In the genomic region with DNA sequence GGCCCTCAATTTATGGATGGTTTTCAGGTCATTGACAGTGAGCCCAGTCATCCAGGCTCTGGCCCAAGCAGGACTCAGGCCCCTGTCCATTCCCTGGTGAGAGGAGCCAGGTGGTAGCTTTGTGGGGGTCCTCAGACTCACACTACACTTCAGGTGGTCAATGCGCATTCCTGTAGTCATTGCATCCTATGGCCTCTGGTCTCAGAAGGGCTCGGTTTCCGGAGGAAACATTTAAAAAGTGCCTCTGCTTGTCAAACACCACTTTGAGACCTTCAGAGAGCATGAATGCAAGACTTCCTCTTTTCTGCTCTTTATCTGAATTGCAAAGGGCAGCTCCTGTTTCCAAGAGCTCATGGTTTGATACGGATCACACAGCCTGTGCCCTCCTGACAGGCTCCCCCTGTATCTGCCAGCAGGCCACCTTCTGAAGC, we compare ENCODE assay signal across 17 cellular contexts. TPM values are rescaled to one million over a fixed set of nuclear protein-coding genes. Genes with fewer than 3 reads are reported as not detected.
DNase-seq lines count a peak whose midpoint lies in the region; ATAC-seq and TF ChIP-seq lines count a peak whose summit lies in the region.
"Had no signal": no experiment of that assay in that cellular context is flagged by ENCODE, and none has a peak within 500 bp of the region (broad histone marks: within the 10 kb centered on the region; RNA-seq: fewer than 3 reads in every experiment).

No MANE protein-coding gene starts in this region.

- CTCF ChIA-PET in RWPE1 (lab: Yijun Ruan, JAX), result no interaction called here

- H3K4me1 Mint-ChIP-seq in endodermal cell, result peaks cover 18% of the 10 kb centered on the region
- H3K4me1 Mint-ChIP-seq: immature natural killer cell had no signal

- H3K79me2 ChIP-seq in DOHH2 (ENCODE audit: control insufficient read depth, low read length), result no peaks in the 10 kb centered on the region
- H3K79me2 ChIP-seq: parathyroid adenoma had no signal

- no peak for TF ChIP-seq EP300 in sigmoid colon (IDR thresholded peaks at IDR 0.05)

- H3K27ac Mint-ChIP-seq in endodermal cell, result no peak overlapping the region
- H3K27ac Mint-ChIP-seq: immature natural killer cell had no signal

- peak overlapping the region; percentile 33; the same call in 1 of the 2 replicates for H3K4me2 ChIP-seq in DOHH2 (ENCODE audit: low read length)

- no peaks in the 10 kb centered on the region for H3K36me3 Mint-ChIP-seq in endodermal cell (ENCODE audit: low read depth)
- H3K36me3 Mint-ChIP-seq: immature natural killer cell had no signal

- no peaks in the 10 kb centered on the region for H3K9me3 Mint-ChIP-seq in endodermal cell

- H3K4me3 ChIP-seq in DOHH2 (ENCODE audit: low read length), result no peak overlapping the region
- no peak overlapping the region for H3K4me3 ChIP-seq in endodermal cell (ENCODE audit: low read length)
- no peak overlapping the region for H3K4me3 ChIP-seq in sigmoid colon

- no peak overlapping the region for H3K4me3 Mint-ChIP-seq in endodermal cell
- H3K4me3 Mint-ChIP-seq: immature natural killer cell had no signal

- peaks cover 10% of the 10 kb centered on the region for H3K4me1 ChIP-seq in DOHH2 (ENCODE audit: control insufficient read depth, low read length)
- no peaks in the 10 kb centered on the region for H3K4me1 ChIP-seq in endodermal cell (ENCODE audit: control insufficient read depth, insufficient read depth, low read length)
- no peaks in the 10 kb centered on the region for H3K4me1 ChIP-seq in sigmoid colon
- H3K4me1 ChIP-seq: parathyroid adenoma had no signal

- H3K9me3 ChIP-seq in DOHH2 (ENCODE audit: control insufficient read depth, insufficient read depth, low read length) (no peaks in the 10 kb centered on the region), endodermal cell (ENCODE audit: control insufficient read depth, low read length) (no peaks in the 10 kb centered on the region), sigmoid colon (no peaks in the 10 kb centered on the region)

- no peak for TF ChIP-seq POLR2A in sigmoid colon (IDR thresholded peaks at IDR 0.05)

- H3K27me3 Mint-ChIP-seq in endodermal cell (ENCODE audit: insufficient read depth), result peaks cover 9% of the 10 kb centered on the region

- peak; percentile 84 for DNase-seq in NOMO-1 treated with DMSO at 0.1 percent for 48 hours (lab: John Stamatoyannopoulos, UW; ENCODE audit: unreplicated experiment)
- no peak for DNase-seq in endodermal cell
- DNase-seq in superior temporal gyrus (ENCODE audit: extremely low spot score), result no peak
- no peak for DNase-seq in sigmoid colon
- DNase-seq in RWPE1 (ENCODE audit: low spot score), result no peak
- no peak for DNase-seq in NCI-H2171 (lab: John Stamatoyannopoulos, UW)
- DNase-seq: activated T-cell treated with anti-CD3 and anti-CD28 coated beads, Interleukin-2, amount 50 U/mL, for 48 hours; dermis blood vessel endothelial cell; DMS53; immature natural killer cell; midbrain; NCI-H1436 treated with DMSO at 0.1 percent for 48 hours; NCI-H748 treated with DMSO at 0.1 percent for 48 hours; stimulated activated CD8-positive, alpha-beta memory T cell treated with anti-CD3 and anti-CD28 coated beads, Interleukin-4, amount 100 ng/mL, for 48 hours had no signal

- no peaks in the 10 kb centered on the region for H3K27me3 ChIP-seq in DOHH2 (ENCODE audit: control insufficient read depth, low read length)
- H3K27me3 ChIP-seq in endodermal cell (ENCODE audit: control insufficient read depth, insufficient read depth, low read length, poor library complexity, severe bottlenecking), result no peaks in the 10 kb centered on the region
- H3K27me3 ChIP-seq in sigmoid colon, result no peaks in the 10 kb centered on the region

- H3K9me2 ChIP-seq in DOHH2 (replicated peaks; ENCODE audit: control insufficient read depth, low read length), result no peaks in the 10 kb centered on the region

- H4K20me1 ChIP-seq in DOHH2 (ENCODE audit: control insufficient read depth, insufficient read depth, low read depth, low read length), result no peaks in the 10 kb centered on the region

- no peak overlapping the region for H3K27ac ChIP-seq in DOHH2 (ENCODE audit: low read depth, low read length)
- no peak overlapping the region for H3K27ac ChIP-seq in endodermal cell (ENCODE audit: low read depth, low read length)
- no peak overlapping the region for H3K27ac ChIP-seq in sigmoid colon
- no peak overlapping the region for H3K27ac ChIP-seq in RWPE1
- H3K27ac ChIP-seq: parathyroid adenoma had no signal

- intact Hi-C loops in sigmoid colon (cut with DNase I), result no loop called here

- POLR2A ChIA-PET in RWPE1 (lab: Yijun Ruan, JAX; ENCODE audit: low non-redundant PET), result no interaction called here

- H3K9ac ChIP-seq in endodermal cell (ENCODE audit: extremely low read depth, low read length, poor library complexity, severe bottlenecking), result no peak overlapping the region
- H3K9ac ChIP-seq: parathyroid adenoma had no signal

- 55 to 69% methylated on average over 4 of the region's 4 CpGs for WGBS in endodermal cell (ENCODE audit: insufficient coverage in 1 of 2, insufficient read length in 1 of 2), 2 experiments
- 55 to 87% methylated on average over 4 of the region's 4 CpGs for WGBS in sigmoid colon, 2 donors

- ATAC-seq in HG02870 (IDR thresholded peaks at IDR 0.05; ENCODE audit: unreplicated experiment), result peak; percentile 65

- TF ChIP-seq CTCF in DOHH2 (IDR thresholded peaks at IDR 0.05; ENCODE audit: low read depth, low read length, poor library complexity, severe bottlenecking), result no peak
- TF ChIP-seq CTCF in endodermal cell (conservative IDR thresholded peaks at IDR 0.05), result peak; percentile 31
- no peak for TF ChIP-seq CTCF in sigmoid colon (IDR thresholded peaks at IDR 0.05)
- no peak for TF ChIP-seq CTCF in RWPE1 (conservative IDR thresholded peaks at IDR 0.05; ENCODE audit: low read depth)

- no peaks in the 10 kb centered on the region for H3F3A ChIP-seq in DOHH2 (ENCODE audit: control insufficient read depth, insufficient read depth)

- H3K36me3 ChIP-seq in DOHH2 (ENCODE audit: control insufficient read depth, low read length) (no peaks in the 10 kb centered on the region), endodermal cell (ENCODE audit: control insufficient read depth, insufficient read depth, low read length) (no peaks in the 10 kb centered on the region), sigmoid colon (no peaks in the 10 kb centered on the region)

RNA-seq across cellular contexts. Expression of a gene that starts 20.3 kb away (rescaled TPM):
- total RNA-seq in endodermal cell (10 to 100 TPM; 22.5 to 41.7 TPM), sigmoid colon (10 to 100 TPM in 1 of 4 donors, 1 to 10 TPM in 3; 7.1 to 10.4 (median 9.0) TPM)
- 23.1 TPM for polyA plus RNA-seq in endodermal cell (2013, experiment 1 of 2)
- 23.8 TPM for polyA plus RNA-seq in endodermal cell (2013, experiment 2 of 2)
- polyA plus RNA-seq in sigmoid colon, result 10 to 100 TPM; 11.0 to 36.0 (median 30.7) TPM

RNA-seq across cellular contexts. Expression of a gene that starts 49.9 kb away (rescaled TPM):
- total RNA-seq in endodermal cell (10 to 100 TPM; 13.7 to 21.5 TPM), sigmoid colon (10 to 100 TPM; 35.7 to 52.2 (median 41.1) TPM)
- 20.9 TPM for polyA plus RNA-seq in endodermal cell (2013, experiment 1 of 2)
- polyA plus RNA-seq in endodermal cell (2013, experiment 2 of 2), result 17.0 TPM
- 10 to 100 TPM; 37.2 to 60.1 (median 52.3) TPM for polyA plus RNA-seq in sigmoid colon
